In the genomic region with DNA sequence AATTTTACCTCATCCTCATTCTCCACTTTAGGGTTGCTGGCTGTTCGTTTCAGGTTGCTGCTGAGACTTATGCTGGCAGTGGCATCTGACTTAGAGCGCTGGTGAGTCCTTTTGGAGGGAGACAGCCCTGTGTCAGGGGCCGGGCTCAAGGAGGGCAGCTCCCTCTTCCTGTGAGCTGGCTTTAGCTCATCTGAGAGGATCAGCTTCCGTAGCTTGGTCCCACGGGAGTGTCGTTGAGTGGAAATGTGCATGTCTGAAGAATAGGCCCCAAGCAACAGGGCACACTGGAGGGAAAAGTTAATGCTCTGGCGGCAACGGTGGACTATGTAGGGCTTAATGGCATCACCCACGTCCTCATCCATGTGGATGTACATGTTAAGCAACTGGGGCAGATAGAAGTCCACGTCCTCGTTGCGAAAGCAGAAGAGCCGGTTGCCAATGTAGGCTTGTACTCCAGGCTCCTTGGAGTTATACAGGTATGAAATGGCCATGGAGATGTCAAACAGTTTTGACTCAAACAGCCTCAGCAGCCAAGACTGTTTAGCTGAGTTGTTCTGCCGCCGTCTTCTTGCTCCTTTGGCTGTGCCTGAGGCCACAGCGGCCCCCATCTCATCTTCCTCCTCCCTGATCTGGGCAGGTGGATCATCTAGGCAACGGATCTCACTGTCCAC, we compare ENCODE assay signal across 1 cellular context.
TF ChIP-seq lines count a peak whose summit lies in the region.

No MANE protein-coding gene starts in this region.

TF ChIP-seq in IMR-90, 13 proteins besides CTCF, POLR2A, EP300 and RAD21:
- TF ChIP-seq RFX5 (IDR thresholded peaks at IDR 0.05; ENCODE audit: low read depth, low read length) (no peak), RCOR1 (IDR thresholded peaks at IDR 0.05; ENCODE audit: insufficient replicate concordance, low read length) (no peak), MAZ (IDR thresholded peaks at IDR 0.05; ENCODE audit: borderline replicate concordance, low read depth, low read length) (no peak), ELK1 (IDR thresholded peaks at IDR 0.05; ENCODE audit: borderline replicate concordance, low read depth, low read length) (no peak)
- TF ChIP-seq, protein P1, sequence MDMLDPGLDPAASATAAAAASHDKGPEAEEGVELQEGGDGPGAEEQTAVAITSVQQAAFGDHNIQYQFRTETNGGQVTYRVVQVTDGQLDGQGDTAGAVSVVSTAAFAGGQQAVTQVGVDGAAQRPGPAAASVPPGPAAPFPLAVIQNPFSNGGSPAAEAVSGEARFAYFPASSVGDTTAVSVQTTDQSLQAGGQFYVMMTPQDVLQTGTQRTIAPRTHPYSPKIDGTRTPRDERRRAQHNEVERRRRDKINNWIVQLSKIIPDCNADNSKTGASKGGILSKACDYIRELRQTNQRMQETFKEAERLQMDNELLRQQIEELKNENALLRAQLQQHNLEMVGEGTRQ (IDR thresholded peaks at IDR 0.05; ENCODE audit: low read depth, low read length): no peak
TF ChIP-seq in IMR-90: peak in this region for 0.
